18 cellular contexts compared by ENCODE assay signal in genomic region chr18:51397347-51397962, GRCh38.
"Had no signal": no experiment of that assay in that cellular context is flagged by ENCODE, and none has a peak within 500 bp of the region (broad histone marks: within the 10 kb centered on the region; RNA-seq: fewer than 3 reads in every experiment).

No MANE protein-coding gene starts in this region.

- H3K4me1 Mint-ChIP-seq: activated CD4-positive, alpha-beta T cell treated with anti-CD3 and anti-CD28 coated beads, Interleukin-2, amount 10 ng/mL, durations not matched to agents 24 days and 14 days; activated CD8-positive, alpha-beta memory T cell treated with anti-CD3 and anti-CD28 coated beads, Interleukin-2, amount 10 ng/mL, durations not matched to agents 7 days and 5 days; activated naive CD4-positive, alpha-beta T cell treated with anti-CD3 and anti-CD28 coated beads, Interleukin-2, amount 50 U/mL, for 24 hours; naive B cell had no signal

- H3K4me1 ChIP-seq: ascending aorta, esophagus muscularis mucosa, tibial nerve had no signal

- H3K4me3 Mint-ChIP-seq: activated CD4-positive, alpha-beta T cell treated with anti-CD3 and anti-CD28 coated beads, Interleukin-2, amount 10 ng/mL, durations not matched to agents 24 days and 14 days; activated CD8-positive, alpha-beta memory T cell treated with anti-CD3 and anti-CD28 coated beads, Interleukin-2, amount 10 ng/mL, durations not matched to agents 7 days and 5 days; activated CD8-positive, alpha-beta T cell treated with anti-CD3 and anti-CD28 coated beads for 36 hours; activated naive CD4-positive, alpha-beta T cell treated with anti-CD3 and anti-CD28 coated beads, Interleukin-2, amount 50 U/mL, for 24 hours; activated T-helper 1 cell treated with anti-CD3 and anti-CD28 coated beads, Interleukin-12 subunit alpha, Interleukin-12 subunit beta, Interleukin-2, Interleukin-4 antibody, amounts not matched to agents 30 ng/mL and 10 ng/mL and 1 ng/mL, durations not matched to agents 14 hours and 24 hours and 36 hours; effector memory CD8-positive, alpha-beta T cell; naive B cell had no signal

- H3K27ac Mint-ChIP-seq: activated CD4-positive, alpha-beta T cell treated with anti-CD3 and anti-CD28 coated beads, Interleukin-2, amount 10 ng/mL, durations not matched to agents 24 days and 14 days; activated CD8-positive, alpha-beta memory T cell treated with anti-CD3 and anti-CD28 coated beads, Interleukin-2, amount 10 ng/mL, durations not matched to agents 7 days and 5 days; activated CD8-positive, alpha-beta T cell treated with anti-CD3 and anti-CD28 coated beads for 36 hours; activated naive CD4-positive, alpha-beta T cell treated with anti-CD3 and anti-CD28 coated beads, Interleukin-2, amount 50 U/mL, for 24 hours; activated T-helper 1 cell treated with anti-CD3 and anti-CD28 coated beads, Interleukin-12 subunit alpha, Interleukin-12 subunit beta, Interleukin-2, Interleukin-4 antibody, amounts not matched to agents 30 ng/mL and 10 ng/mL and 1 ng/mL, durations not matched to agents 14 hours and 24 hours and 36 hours; effector memory CD8-positive, alpha-beta T cell; naive B cell had no signal

- DNase-seq: activated CD4-positive, alpha-beta T cell treated with anti-CD3 and anti-CD28 coated beads, Interleukin-2, amount 10 ng/mL, durations not matched to agents 24 days and 14 days; activated CD8-positive, alpha-beta memory T cell treated with anti-CD3 and anti-CD28 coated beads, Interleukin-2, amount 10 ng/mL, durations not matched to agents 7 days and 5 days; activated CD8-positive, alpha-beta T cell treated with anti-CD3 and anti-CD28 coated beads for 36 hours; activated gamma-delta T cell treated with Interleukin-2 at 50 U/mL for 16 hours; central memory CD4-positive, alpha-beta T cell; effector memory CD8-positive, alpha-beta T cell; islet precursor cell; left colon; naive B cell; stimulated activated CD4-positive, alpha-beta T cell treated with anti-CD3 and anti-CD28 coated beads, Interleukin-12 subunit alpha, Interleukin-12 subunit beta, amount 100 ng/mL, for 4 hours; stimulated activated CD4-positive, alpha-beta T cell treated with anti-CD3 and anti-CD28 coated beads, Interleukin-4, amount 100 ng/mL, for 4 hours; stimulated activated naive CD8-positive, alpha-beta T cell treated with anti-CD3 and anti-CD28 coated beads, Interleukin-15, Interleukin-2, amounts not matched to agents 100 U/mL and 50 U/mL, for 24 hours had no signal

- H3K27me3 ChIP-seq: ascending aorta, brain microvascular endothelial cell, esophagus muscularis mucosa, tibial nerve had no signal

- H3K27ac ChIP-seq: ascending aorta, brain microvascular endothelial cell, esophagus muscularis mucosa, tibial nerve had no signal

- ATAC-seq: activated CD8-positive, alpha-beta memory T cell treated with anti-CD3 and anti-CD28 coated beads, Interleukin-2, amount 10 ng/mL, durations not matched to agents 7 days and 5 days; activated CD8-positive, alpha-beta T cell treated with anti-CD3 and anti-CD28 coated beads for 36 hours; effector memory CD8-positive, alpha-beta T cell; left colon; stimulated activated naive CD8-positive, alpha-beta T cell treated with anti-CD3 and anti-CD28 coated beads, Interleukin-15, Interleukin-2, amounts not matched to agents 100 U/mL and 50 U/mL, for 24 hours had no signal

- H3K9me3 Mint-ChIP-seq: activated CD4-positive, alpha-beta T cell treated with anti-CD3 and anti-CD28 coated beads, Interleukin-2, amount 10 ng/mL, durations not matched to agents 24 days and 14 days; activated CD8-positive, alpha-beta T cell treated with anti-CD3 and anti-CD28 coated beads for 36 hours; activated naive CD4-positive, alpha-beta T cell treated with anti-CD3 and anti-CD28 coated beads, Interleukin-2, amount 50 U/mL, for 24 hours; activated T-helper 1 cell treated with anti-CD3 and anti-CD28 coated beads, Interleukin-12 subunit alpha, Interleukin-12 subunit beta, Interleukin-2, Interleukin-4 antibody, amounts not matched to agents 30 ng/mL and 10 ng/mL and 1 ng/mL, durations not matched to agents 14 hours and 24 hours and 36 hours; effector memory CD8-positive, alpha-beta T cell had no signal

- H3K36me3 ChIP-seq: ascending aorta, brain microvascular endothelial cell, esophagus muscularis mucosa, tibial nerve had no signal

- H3K36me3 Mint-ChIP-seq: activated CD8-positive, alpha-beta memory T cell treated with anti-CD3 and anti-CD28 coated beads, Interleukin-2, amount 10 ng/mL, durations not matched to agents 7 days and 5 days; activated naive CD4-positive, alpha-beta T cell treated with anti-CD3 and anti-CD28 coated beads, Interleukin-2, amount 50 U/mL, for 24 hours; naive B cell had no signal

- H3K4me3 ChIP-seq: ascending aorta, esophagus muscularis mucosa, tibial nerve had no signal

- H3K9me3 ChIP-seq: ascending aorta, esophagus muscularis mucosa, tibial nerve had no signal
